18 cellular contexts compared by ENCODE assay signal in genomic region chr7:150793569-150794238, GRCh38. TPM values are rescaled to one million over a fixed set of nuclear protein-coding genes. Genes with fewer than 3 reads are reported as not detected.
"Had no signal": no experiment of that assay in that cellular context is flagged by ENCODE, and none has a peak within 500 bp of the region (broad histone marks: within the 10 kb centered on the region; RNA-seq: fewer than 3 reads in every experiment).

No MANE protein-coding gene starts in this region.

- DNase-seq: activated CD4-positive, alpha-beta T cell treated with anti-CD3 and anti-CD28 coated beads, Interleukin-2, amount 10 ng/mL, durations not matched to agents 7 days and 5 days; activated CD8-positive, alpha-beta T cell treated with anti-CD3 and anti-CD28 coated beads, Interleukin-2, amount 10 ng/mL, durations not matched to agents 7 days and 5 days; activated naive CD4-positive, alpha-beta T cell treated with Interleukin-2 at 50 U/mL for 16 hours; activated T-cell treated with anti-CD3 and anti-CD28 coated beads, Interleukin-2, amount 50 U/mL, for 24 hours; brain microvascular endothelial cell; cortex of kidney; left cardiac atrium; lower lobe of right lung; stimulated activated CD4-positive, alpha-beta T cell treated with anti-CD3 and anti-CD28 coated beads, Interleukin-12 subunit alpha, Interleukin-12 subunit beta, amount 100 ng/mL, for 4 hours; stimulated activated CD4-positive, alpha-beta T cell treated with anti-CD3 and anti-CD28 coated beads, Interleukin-1b, Interleukin-23, amount 100 ng/mL, for 48 hours; stimulated activated naive CD8-positive, alpha-beta T cell treated with anti-CD3 and anti-CD28 coated beads, Interleukin-15, Interleukin-2, amounts not matched to agents 100 U/mL and 50 U/mL, for 24 hours; T1000 had no signal

- H3K9me3 ChIP-seq: lower lobe of right lung had no signal

- H3K4me3 ChIP-seq: lower lobe of right lung had no signal

- ATAC-seq: activated CD8-positive, alpha-beta T cell treated with anti-CD3 and anti-CD28 coated beads, Interleukin-2, amount 10 ng/mL, durations not matched to agents 7 days and 5 days; left cardiac atrium; lower lobe of right lung; stimulated activated naive CD8-positive, alpha-beta T cell treated with anti-CD3 and anti-CD28 coated beads, Interleukin-15, Interleukin-2, amounts not matched to agents 100 U/mL and 50 U/mL, for 24 hours had no signal

- H3K36me3 ChIP-seq: brain microvascular endothelial cell had no signal

- H3K27ac ChIP-seq: brain microvascular endothelial cell, lower lobe of right lung had no signal

- H3K27me3 ChIP-seq: brain microvascular endothelial cell had no signal

RNA-seq across cellular contexts. Expression of gene TMEM176B, which starts 6.5 kb away (rescaled TPM):
- total RNA-seq: activated CD4-positive, alpha-beta T cell treated with anti-CD3 and anti-CD28 coated beads, Interleukin-2, amount 10 ng/mL, durations not matched to agents 7 days and 5 days; activated CD8-positive, alpha-beta T cell treated with anti-CD3 and anti-CD28 coated beads, Interleukin-2, amount 10 ng/mL, durations not matched to agents 7 days and 5 days; T-helper 1 cell treated with Interleukin-12 subunit alpha and Interleukin-12 subunit beta and Interleukin-4 antibody, amounts not matched to agents 30 ng/mL and 1 ng/mL, for 36 hours had no signal

RNA-seq across cellular contexts. Expression of gene TMEM176A, which starts 6.9 kb away (rescaled TPM):
- total RNA-seq: activated CD4-positive, alpha-beta T cell treated with anti-CD3 and anti-CD28 coated beads, Interleukin-2, amount 10 ng/mL, durations not matched to agents 7 days and 5 days; activated CD8-positive, alpha-beta T cell treated with anti-CD3 and anti-CD28 coated beads, Interleukin-2, amount 10 ng/mL, durations not matched to agents 7 days and 5 days; activated T-helper 2 cell treated with anti-CD3 and anti-CD28 coated beads, Interferon-gamma antibody, Interleukin-2, Interleukin-4, amounts not matched to agents 10 μg/mL and 5 μg/mL and 100 μg/mL, durations not matched to agents 14 hours and 24 hours and 36 hours; T-helper 1 cell treated with Interleukin-12 subunit alpha and Interleukin-12 subunit beta and Interleukin-4 antibody, amounts not matched to agents 30 ng/mL and 1 ng/mL, for 36 hours had no signal
- polyA plus RNA-seq: neural cell had no signal

RNA-seq across cellular contexts. Expression of gene GIMAP5, which starts 56.5 kb away (rescaled TPM):
- total RNA-seq: mesothelial cell of epicardium, progenitor cell of endocrine pancreas had no signal
- polyA plus RNA-seq: neural cell had no signal

RNA-seq across cellular contexts. Expression of gene AOC1, which starts 58.6 kb away (rescaled TPM):
- total RNA-seq: activated CD4-positive, alpha-beta T cell treated with anti-CD3 and anti-CD28 coated beads, Interleukin-2, amount 10 ng/mL, durations not matched to agents 7 days and 5 days; activated CD8-positive, alpha-beta T cell treated with anti-CD3 and anti-CD28 coated beads, Interleukin-2, amount 10 ng/mL, durations not matched to agents 7 days and 5 days; mesothelial cell of epicardium; omental fat pad; T-helper 1 cell treated with Interleukin-12 subunit alpha and Interleukin-12 subunit beta and Interleukin-4 antibody, amounts not matched to agents 30 ng/mL and 1 ng/mL, for 36 hours had no signal
- polyA plus RNA-seq: neural cell had no signal
